19 cellular contexts compared by ENCODE assay signal in genomic region chr15:98289747-98290146, GRCh38.
"Had no signal": no experiment of that assay in that cellular context is flagged by ENCODE, and none has a peak within 500 bp of the region (broad histone marks: within the 10 kb centered on the region; RNA-seq: fewer than 3 reads in every experiment).

No MANE protein-coding gene starts in this region.

- H3K4me3 ChIP-seq: tibial artery had no signal

- DNase-seq: activated CD4-positive, alpha-beta T cell treated with anti-CD3 and anti-CD28 coated beads, Interleukin-2, amount 10 ng/mL, durations not matched to agents 24 days and 14 days; activated CD8-positive, alpha-beta T cell treated with anti-CD3 and anti-CD28 coated beads, Interleukin-2, amount 10 ng/mL, durations not matched to agents 7 days and 5 days; activated gamma-delta T cell treated with Interleukin-2 at 50 U/mL for 16 hours; activated T-cell treated with anti-CD3 and anti-CD28 coated beads, Interleukin-2, amount 50 U/mL, for 1 hour; anterior cingulate cortex; erythroblast; foreskin keratinocyte; immature natural killer cell; kidney glomerular epithelial cell; left ventricle myocardium superior; mammary epithelial cell; midbrain; right cardiac atrium; stimulated activated CD4-positive, alpha-beta T cell treated with anti-CD3 and anti-CD28 coated beads, Interleukin-1b, Interleukin-23, amount 100 ng/mL, for 48 hours; stimulated activated naive CD8-positive, alpha-beta T cell treated with anti-CD3 and anti-CD28 coated beads, Interleukin-15, amount 100 ng/mL, for 72 hours; tibial artery had no signal

- H3K36me3 ChIP-seq: neutrophil, tibial artery had no signal

- H2AFZ ChIP-seq: parathyroid adenoma had no signal

- H3K27ac ChIP-seq: foreskin keratinocyte, neutrophil, parathyroid adenoma, tibial artery, VCaP had no signal

- H3K9ac ChIP-seq: parathyroid adenoma had no signal

- H3K9me3 ChIP-seq: neutrophil, tibial artery had no signal

- H3K4me1 ChIP-seq: foreskin keratinocyte, parathyroid adenoma had no signal

- H3K79me2 ChIP-seq: parathyroid adenoma had no signal
